Comparison of ENCODE assay signal across 10 cellular contexts in the genomic region with DNA sequence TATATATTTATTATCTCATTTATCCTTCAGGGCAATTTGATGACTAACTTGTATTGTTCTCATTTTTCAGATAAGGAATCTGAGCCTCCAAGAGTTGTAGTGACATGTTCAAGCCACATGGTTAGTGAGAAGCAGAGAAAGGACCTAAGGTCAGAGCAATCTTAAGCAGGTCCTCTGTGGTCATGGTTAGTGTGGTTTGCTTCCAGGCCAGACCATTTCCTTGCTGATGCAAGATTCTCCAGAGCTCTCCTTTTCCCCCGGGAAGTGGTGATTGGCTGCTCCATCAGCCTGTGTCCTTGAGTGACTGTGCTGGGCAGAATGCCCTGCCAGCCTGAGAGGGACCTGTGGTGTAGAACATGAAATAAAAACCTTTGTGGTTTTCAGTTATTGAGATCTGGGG.
DNase-seq lines count a peak whose midpoint lies in the region; ATAC-seq and TF ChIP-seq lines count a peak whose summit lies in the region.
"Had no signal": no experiment of that assay in that cellular context is flagged by ENCODE, and none has a peak within 500 bp of the region (broad histone marks: within the 10 kb centered on the region; RNA-seq: fewer than 3 reads in every experiment).

No MANE protein-coding gene starts in this region.

- H3K36me3 ChIP-seq in mesenchymal stem cell (ENCODE audit: control insufficient read depth in 1 of 2, insufficient read depth in 2 of 2, low read depth in 1 of 2, low read length in 2 of 2): no peaks in the 10 kb centered on the region

- H3K4me1 ChIP-seq in mesenchymal stem cell (ENCODE audit: control insufficient read depth, insufficient read depth, low read depth, low read length): no peaks in the 10 kb centered on the region

- no peak overlapping the region for H4K8ac ChIP-seq in mesenchymal stem cell (ENCODE audit: low read length)

- no peak overlapping the region for H2BK5ac ChIP-seq in mesenchymal stem cell (ENCODE audit: low read depth, low read length, poor library complexity, severe bottlenecking)

- H3K27ac ChIP-seq in mesenchymal stem cell (ENCODE audit: low read length, poor library complexity, severe bottlenecking): no peak overlapping the region

- no peaks in the 10 kb centered on the region for H3K9me3 Mint-ChIP-seq in natural killer cell
- H3K9me3 Mint-ChIP-seq: activated CD4-positive, alpha-beta T cell treated with anti-CD3 and anti-CD28 coated beads, Interleukin-2, amount 10 ng/mL, durations not matched to agents 7 days and 5 days had no signal

- H3K18ac ChIP-seq in mesenchymal stem cell (ENCODE audit: low read depth in 1 of 2, low read length in 2 of 2): no peak overlapping the region

- no peaks in the 10 kb centered on the region for H3K4me1 Mint-ChIP-seq in natural killer cell
- H3K4me1 Mint-ChIP-seq: activated CD4-positive, alpha-beta T cell treated with anti-CD3 and anti-CD28 coated beads, Interleukin-2, amount 10 ng/mL, durations not matched to agents 7 days and 5 days had no signal

- no peak overlapping the region for H2BK120ac ChIP-seq in mesenchymal stem cell (ENCODE audit: low read depth, low read length)

- no peak overlapping the region for H3K4me3 Mint-ChIP-seq in natural killer cell
- H3K4me3 Mint-ChIP-seq: activated CD4-positive, alpha-beta T cell treated with anti-CD3 and anti-CD28 coated beads, Interleukin-2, amount 10 ng/mL, durations not matched to agents 7 days and 5 days had no signal

- no peak overlapping the region for H2AFZ ChIP-seq in mesenchymal stem cell (ENCODE audit: low read depth, low read length)

- H3K79me1 ChIP-seq in mesenchymal stem cell (replicated peaks; ENCODE audit: low read length, poor library complexity, severe bottlenecking): no peaks in the 10 kb centered on the region

- no peak overlapping the region for H3K23ac ChIP-seq in mesenchymal stem cell (ENCODE audit: low read length in 2 of 2)

- no peak overlapping the region for H3K4ac ChIP-seq in mesenchymal stem cell (ENCODE audit: low read depth in 1 of 2, low read length in 2 of 2)

- intact Hi-C loops in natural killer cell (cut with micrococcal nuclease): no loop called here

- H3K27ac Mint-ChIP-seq in natural killer cell: no peak overlapping the region
- H3K27ac Mint-ChIP-seq: activated CD4-positive, alpha-beta T cell treated with anti-CD3 and anti-CD28 coated beads, Interleukin-2, amount 10 ng/mL, durations not matched to agents 7 days and 5 days had no signal

- no peak overlapping the region for H3K4me2 ChIP-seq in mesenchymal stem cell (ENCODE audit: low read length, poor library complexity, severe bottlenecking)

- H3K9ac ChIP-seq in mesenchymal stem cell (ENCODE audit: low read length): no peak overlapping the region

- H2AK5ac ChIP-seq in mesenchymal stem cell (ENCODE audit: low read length, severe bottlenecking): no peak overlapping the region

- DNase-seq in CMK (ENCODE audit: low read depth): peak; percentile 48
- peak; percentile 3 for DNase-seq in HT-29 (ENCODE audit: low spot score)
- DNase-seq in astrocyte of the spinal cord (ENCODE audit: low read depth, low spot score): peak; percentile 95
- DNase-seq in mesenchymal stem cell: peak; percentile 93
- no peak for DNase-seq in omental fat pad (ENCODE audit: low spot score)
- no peak for DNase-seq in natural killer cell
- DNase-seq: activated CD4-positive, alpha-beta T cell treated with anti-CD3 and anti-CD28 coated beads, Interleukin-2, amount 10 ng/mL, durations not matched to agents 7 days and 5 days; posterior cingulate gyrus had no signal

- H3K4me3 ChIP-seq in astrocyte of the spinal cord (ENCODE audit: low read depth, low read length) (no peak overlapping the region), mesenchymal stem cell (ENCODE audit: insufficient read depth in 1 of 2, low read depth in 1 of 2, low read length in 2 of 2) (no peak overlapping the region)

- 25% methylated on average over 1 of the region's 1 CpG for WGBS in mesenchymal stem cell

- no peaks in the 10 kb centered on the region for H3K36me3 Mint-ChIP-seq in natural killer cell

- H3K9me3 ChIP-seq in mesenchymal stem cell (ENCODE audit: control insufficient read depth, low read length): no peaks in the 10 kb centered on the region

- H4K91ac ChIP-seq in mesenchymal stem cell (ENCODE audit: low read length): no peak overlapping the region

- H2BK15ac ChIP-seq in mesenchymal stem cell (ENCODE audit: low read depth, poor library complexity, severe bottlenecking): no peak overlapping the region

- H3K27me3 ChIP-seq in mesenchymal stem cell (ENCODE audit: control insufficient read depth in 1 of 2, insufficient read depth in 1 of 2, low read length in 2 of 2): peaks cover 0 to 10% of the 10 kb centered on the region in 2 experiments

- ATAC-seq in omental fat pad (ENCODE audit: low FRiP score): no peak
- ATAC-seq in natural killer cell: no peak
- no peak for ATAC-seq in HG03469 (IDR thresholded peaks at IDR 0.05; ENCODE audit: unreplicated experiment)
- no peak for ATAC-seq in GM19328 (IDR thresholded peaks at IDR 0.05; ENCODE audit: unreplicated experiment)

- no peak overlapping the region for H2BK12ac ChIP-seq in mesenchymal stem cell (ENCODE audit: low read length in 2 of 2)

- TF ChIP-seq CTCF in astrocyte of the spinal cord (IDR thresholded peaks at IDR 0.05; ENCODE audit: low read depth, low read length) (no peak), omental fat pad (IDR thresholded peaks at IDR 0.05) (no peak), natural killer cell (IDR thresholded peaks at IDR 0.05) (no peak)

- H3K14ac ChIP-seq in mesenchymal stem cell (ENCODE audit: low read length in 2 of 2): no peak overlapping the region

- no peaks in the 10 kb centered on the region for H3K27me3 Mint-ChIP-seq in natural killer cell (ENCODE audit: low read depth in 2 of 2)
- H3K27me3 Mint-ChIP-seq: activated CD4-positive, alpha-beta T cell treated with anti-CD3 and anti-CD28 coated beads, Interleukin-2, amount 10 ng/mL, durations not matched to agents 7 days and 5 days had no signal

- in situ Hi-C loops in astrocyte of the spinal cord (cut with HindIII; ENCODE audit: low sequenced_read_pairs): no loop called here

Comparison
In these comparisons a context has a peak if more than half of its experiments do, and no peak if none do; other contexts are left out.
1. DNase-seq: peak in CMK (single experiment), HT-29 (single experiment), astrocyte of the spinal cord (single experiment) and mesenchymal stem cell (single experiment); none in omental fat pad (single experiment) and natural killer cell (single experiment).